ENCODE assay signal across 12 cellular contexts in genomic region chr2:197219636-197220035, GRCh38.
"Had no signal": no experiment of that assay in that cellular context is flagged by ENCODE, and none has a peak within 500 bp of the region (broad histone marks: within the 10 kb centered on the region; RNA-seq: fewer than 3 reads in every experiment).

No MANE protein-coding gene starts in this region.

- H3K9me3 ChIP-seq: neutrophil, tibial artery, uterus had no signal

- H3K27me3 ChIP-seq: hepatocyte, neutrophil, tibial artery, uterus had no signal

- H3K27ac ChIP-seq: coronary artery, hepatocyte, skin epidermis, tibial artery, uterus had no signal

- DNase-seq: activated CD4-positive, CD25-positive, alpha-beta regulatory T cell; activated effector memory CD4-positive, alpha-beta T cell treated with anti-CD3 and anti-CD28 coated beads, Interleukin-2, amount 50 U/mL, for 16 hours; activated T-cell treated with anti-CD3 and anti-CD28 coated beads, Interleukin-2, amount 50 U/mL, for 1 hour; caudate nucleus; effector CD4-positive, alpha-beta T cell; stimulated activated CD4-positive, alpha-beta T cell treated with anti-CD3 and anti-CD28 coated beads, Interleukin-4, amount 100 ng/mL, for 4 hours; tibial artery; uterus had no signal

- H3K36me3 ChIP-seq: tibial artery, uterus had no signal

- H3K4me1 ChIP-seq: uterus had no signal

- H3K4me3 ChIP-seq: coronary artery, hepatocyte, skin epidermis, tibial artery, uterus had no signal
